In the genomic region with DNA sequence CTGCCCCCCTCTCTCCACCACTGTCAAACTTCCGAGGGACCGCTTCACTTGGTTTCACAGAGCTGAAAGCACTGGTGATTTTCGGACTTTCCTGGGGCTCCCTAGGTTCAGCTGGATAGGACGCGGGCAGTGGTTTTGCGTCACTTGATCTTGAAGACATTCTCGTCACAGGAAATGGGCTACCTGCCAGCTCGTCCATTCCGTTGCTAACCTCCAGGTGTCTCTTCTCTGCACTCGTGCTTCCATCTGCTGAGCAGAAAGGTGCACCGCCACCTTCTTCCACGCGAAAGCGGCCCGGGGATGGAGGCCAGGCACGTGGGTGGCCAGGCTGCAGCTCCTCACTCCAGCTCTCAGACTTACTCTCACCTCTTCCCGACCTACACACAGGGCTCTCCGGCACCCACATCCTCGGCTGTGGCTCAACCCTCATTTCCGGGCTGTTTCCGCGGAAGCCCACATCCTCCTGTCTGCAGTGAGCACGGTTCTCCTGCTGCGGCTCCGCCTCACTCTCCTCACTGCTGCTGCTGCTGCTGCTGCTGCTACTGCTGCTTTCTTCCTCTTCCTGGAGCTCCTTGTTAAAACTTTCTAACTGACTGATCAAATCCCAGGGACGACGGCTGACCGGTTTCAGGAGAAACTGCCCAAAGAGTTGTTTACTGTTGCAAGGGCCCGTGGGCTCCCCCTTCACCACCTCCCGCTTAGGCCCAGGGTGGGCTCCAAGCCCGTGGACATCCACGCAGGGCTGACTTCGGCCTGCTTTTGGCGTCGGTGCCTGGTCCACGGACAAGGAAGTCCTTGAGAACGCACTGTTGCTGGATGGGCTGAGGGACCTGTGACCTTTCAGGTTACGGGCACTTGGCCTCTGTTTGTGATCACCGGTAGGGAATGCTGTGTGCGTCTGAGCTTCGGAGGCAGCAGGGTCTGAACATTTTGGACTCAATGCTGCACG, we compare ENCODE assay signal across 8 cellular contexts. TPM values are rescaled to one million over a fixed set of nuclear protein-coding genes. Genes with fewer than 3 reads are reported as not detected.
A peak's percentile ranks its signal among the peaks of the same experiment; 100 is the strongest.
DNase-seq lines count a peak whose midpoint lies in the region; ATAC-seq and TF ChIP-seq lines count a peak whose summit lies in the region.

No MANE protein-coding gene starts in this region.

- H3K27ac ChIP-seq in right lobe of liver (no peak overlapping the region), neural progenitor cell (no peak overlapping the region)

- H3K9me3 ChIP-seq in right lobe of liver (no peaks in the 10 kb centered on the region), neural progenitor cell (ENCODE audit: low read depth) (no peaks in the 10 kb centered on the region)

- peaks cover 27% of the 10 kb centered on the region for H3K4me1 Mint-ChIP-seq in activated naive CD8-positive, alpha-beta T cell treated with anti-CD3 and anti-CD28 coated beads, Interleukin-2, amount 10 ng/mL, durations not matched to agents 7 days and 5 days
- peaks cover 19% of the 10 kb centered on the region for H3K4me1 Mint-ChIP-seq in neural progenitor cell

- DNase-seq in AG10803 (ENCODE audit: low read depth): no peak
- DNase-seq in T-helper 1 cell: peak; percentile 48 to 97 (median 77)
- DNase-seq in activated naive CD8-positive, alpha-beta T cell treated with anti-CD3 and anti-CD28 coated beads, Interleukin-2, amount 10 ng/mL, durations not matched to agents 7 days and 5 days: peak; percentile 97
- DNase-seq in right lobe of liver: peak; percentile 66 to 78 (median 71)
- peak; percentile 64 for DNase-seq in stimulated activated CD8-positive, alpha-beta memory T cell treated with anti-CD3 and anti-CD28 coated beads, Interleukin-7, amount 100 ng/mL, for 24 hours (ENCODE audit: low read depth)
- no peak for DNase-seq in neural progenitor cell (ENCODE audit: low spot score)

- no peak overlapping the region for H3K4me2 ChIP-seq in neural progenitor cell

- TF ChIP-seq CTCF in AG10803 (conservative IDR thresholded peaks at IDR 0.05; ENCODE audit: low read length) (0 out of 2 replicates have a peak, but pooled peaks have one; percentile 5), right lobe of liver (IDR thresholded peaks at IDR 0.05) (peak in 3 of 4 donors; percentile 16 to 27 (median 17)), neural progenitor cell (IDR thresholded peaks at IDR 0.05) (no peak)

- H3K4me1 ChIP-seq in right lobe of liver (no peaks in the 10 kb centered on the region), neural progenitor cell (no peaks in the 10 kb centered on the region)

- peak; percentile 98 for ATAC-seq in GM18909 (IDR thresholded peaks at IDR 0.05; ENCODE audit: poor library complexity, unreplicated experiment)
- peak; percentile 94 for ATAC-seq in HG03175 (IDR thresholded peaks at IDR 0.05; ENCODE audit: unreplicated experiment)
- peak; percentile 94 for ATAC-seq in activated naive CD8-positive, alpha-beta T cell treated with anti-CD3 and anti-CD28 coated beads, Interleukin-2, amount 10 ng/mL, durations not matched to agents 7 days and 5 days (ENCODE audit: low read depth)
- peak; percentile 79 to 87 (median 82) for ATAC-seq in right lobe of liver

- H3K4me3 ChIP-seq in AG10803 (ENCODE audit: low read length) (no peak overlapping the region), right lobe of liver (no peak overlapping the region), neural progenitor cell (no peak overlapping the region)

- H3K36me3 ChIP-seq in right lobe of liver: no peaks in the 10 kb centered on the region
- H3K36me3 ChIP-seq in neural progenitor cell: no peaks in the 10 kb centered on the region

- 52% methylated on average over 17 of the region's 42 CpGs for WGBS in right lobe of liver (ENCODE audit: insufficient coverage, low coverage, low lambda C conversion rate, missing lambda C conversion rate)

- H3K9ac ChIP-seq in neural progenitor cell: no peak overlapping the region

- TF ChIP-seq POLR2A in right lobe of liver (IDR thresholded peaks at IDR 0.05): no peak

- peaks cover 2% of the 10 kb centered on the region for H3K36me3 Mint-ChIP-seq in activated naive CD8-positive, alpha-beta T cell treated with anti-CD3 and anti-CD28 coated beads, Interleukin-2, amount 10 ng/mL, durations not matched to agents 7 days and 5 days
- H3K36me3 Mint-ChIP-seq in neural progenitor cell: peaks cover 5% of the 10 kb centered on the region

- H3K79me2 ChIP-seq in neural progenitor cell (ENCODE audit: low read depth): no peaks in the 10 kb centered on the region

- H3K27me3 Mint-ChIP-seq in activated naive CD8-positive, alpha-beta T cell treated with anti-CD3 and anti-CD28 coated beads, Interleukin-2, amount 10 ng/mL, durations not matched to agents 7 days and 5 days: peaks cover 54% of the 10 kb centered on the region
- peaks cover 8% of the 10 kb centered on the region for H3K27me3 Mint-ChIP-seq in neural progenitor cell (ENCODE audit: insufficient read depth, low read depth)

- H2AFZ ChIP-seq in neural progenitor cell (replicated peaks): no peak overlapping the region

- peak overlapping the region; percentile 90 for H3K27ac Mint-ChIP-seq in activated naive CD8-positive, alpha-beta T cell treated with anti-CD3 and anti-CD28 coated beads, Interleukin-2, amount 10 ng/mL, durations not matched to agents 7 days and 5 days
- no peak overlapping the region for H3K27ac Mint-ChIP-seq in neural progenitor cell

- H3K4me3 Mint-ChIP-seq in activated naive CD8-positive, alpha-beta T cell treated with anti-CD3 and anti-CD28 coated beads, Interleukin-2, amount 10 ng/mL, durations not matched to agents 7 days and 5 days: peak overlapping the region; percentile 78
- H3K4me3 Mint-ChIP-seq in neural progenitor cell: no peak overlapping the region

- no peaks in the 10 kb centered on the region for H4K20me1 ChIP-seq in neural progenitor cell (ENCODE audit: low read depth)

- H3K27me3 ChIP-seq in right lobe of liver (no peaks in the 10 kb centered on the region), neural progenitor cell (no peaks in the 10 kb centered on the region)

- H3K9me3 Mint-ChIP-seq in activated naive CD8-positive, alpha-beta T cell treated with anti-CD3 and anti-CD28 coated beads, Interleukin-2, amount 10 ng/mL, durations not matched to agents 7 days and 5 days: no peaks in the 10 kb centered on the region
- no peaks in the 10 kb centered on the region for H3K9me3 Mint-ChIP-seq in neural progenitor cell

- POLR2A ChIA-PET in activated naive CD8-positive, alpha-beta T cell treated with anti-CD3 and anti-CD28 coated beads, Interleukin-2, amount 10 ng/mL, durations not matched to agents 7 days and 5 days (lab: Charles Lee): interaction anchor here (0.8 to 2.2 kb wide), 10 partner anchors 14 to 502 kb away, joined by 3 to 14 read pairs (median 4); a partner anchor contains a TSS

- H3F3A ChIP-seq in neural progenitor cell (ENCODE audit: low read depth): no peaks in the 10 kb centered on the region

- intact Hi-C loops in right lobe of liver (cut with DNase I): no loop called here

RNA-seq across cellular contexts. Expression of a gene that starts 32.1 kb away (rescaled TPM):
- total RNA-seq in activated naive CD8-positive, alpha-beta T cell treated with anti-CD3 and anti-CD28 coated beads, Interleukin-2, amount 10 ng/mL, durations not matched to agents 7 days and 5 days: under 1 TPM; 0.03 to 0.20 TPM
- total RNA-seq in right lobe of liver (1 to 10 TPM; 1.4 to 3.7 (median 2.0) TPM), neural progenitor cell (ENCODE audit: low replicate concordance) (1.3 and 1.9 TPM in 2 replicates)

Comparison
In these comparisons a context has a peak if more than half of its experiments do, and no peak if none do; other contexts are left out.
1. DNase-seq: peak in T-helper 1 cell (5 of 5), activated naive CD8-positive, alpha-beta T cell treated with anti-CD3 and anti-CD28 coated beads, Interleukin-2, amount 10 ng/mL, durations not matched to agents 7 days and 5 days (single experiment), right lobe of liver (3 of 3) and stimulated activated CD8-positive, alpha-beta memory T cell treated with anti-CD3 and anti-CD28 coated beads, Interleukin-7, amount 100 ng/mL, for 24 hours (single experiment); none in AG10803 (single experiment) and neural progenitor cell (single experiment).
2. Peak in every context shown above with its lines, with median percentiles within 50 percentile points of each other: ATAC-seq.